ENCODE assay signal across 1 cellular context in genomic region chr5:113274836-113275414, GRCh38.
TF ChIP-seq lines count a peak whose summit lies in the region.

No MANE protein-coding gene starts in this region.

TF ChIP-seq in GM23338, 12 proteins besides CTCF, POLR2A, EP300 and RAD21 (continued from another document):
- no peak for TF ChIP-seq ZNF462 (CRISPR knock-in tag; IDR thresholded peaks at IDR 0.05)
- no peak for TF ChIP-seq NANOG (IDR thresholded peaks at IDR 0.05; ENCODE audit: borderline replicate concordance)
- no peak for TF ChIP-seq JUNB (IDR thresholded peaks at IDR 0.05; ENCODE audit: unreplicated experiment)
- no peak for TF ChIP-seq ZNF331 (CRISPR knock-in tag; IDR thresholded peaks at IDR 0.05; ENCODE audit: low read depth)
